In the genomic region with DNA sequence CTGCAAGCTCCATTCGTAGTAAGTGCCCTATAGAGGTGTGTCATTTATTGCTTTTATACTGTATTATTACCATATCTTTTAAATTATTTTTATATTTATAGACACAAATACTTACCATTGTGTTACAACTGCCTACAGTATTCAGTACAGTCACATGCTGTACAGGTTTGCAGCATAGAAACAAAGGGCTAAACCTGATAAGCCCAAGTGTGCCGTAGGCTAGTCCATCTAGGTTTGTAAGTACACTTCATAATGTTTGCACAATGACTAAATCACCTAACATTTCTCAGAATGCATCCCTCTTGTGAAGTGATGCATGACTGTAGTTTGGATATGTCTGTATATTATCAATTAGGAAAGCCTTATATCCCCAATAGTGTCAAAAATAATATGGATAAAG, we compare ENCODE assay signal across 18 cellular contexts.
DNase-seq lines count a peak whose midpoint lies in the region; ATAC-seq and TF ChIP-seq lines count a peak whose summit lies in the region.
"Had no signal": no experiment of that assay in that cellular context is flagged by ENCODE, and none has a peak within 500 bp of the region (broad histone marks: within the 10 kb centered on the region; RNA-seq: fewer than 3 reads in every experiment).

No MANE protein-coding gene starts in this region.

- DNase-seq in DMS53 treated with DMSO at 0.1 percent for 48 hours (lab: John Stamatoyannopoulos, UW; ENCODE audit: unreplicated experiment) (peak; percentile 76), NCI-H2107 (lab: John Stamatoyannopoulos, UW) (peak; percentile 1), PC-3 (peak; percentile 79), left lung (no peak), HuH-7.5 (ENCODE audit: low spot score) (no peak), smooth muscle cell (lab: John Stamatoyannopoulos, UW; ENCODE audit: unreplicated experiment) (no peak), MG63 (no peak)
- DNase-seq: activated CD4-positive, alpha-beta T cell treated with anti-CD3 and anti-CD28 coated beads, Interleukin-2, amount 50 U/mL, for 48 hours; activated effector memory CD4-positive, alpha-beta T cell treated with Interleukin-2 at 50 U/mL for 16 hours; activated naive CD8-positive, alpha-beta T cell treated with anti-CD3 and anti-CD28 coated beads, Interleukin-2, amount 10 ng/mL, durations not matched to agents 7 days and 5 days; CD4-positive, alpha-beta T cell; islet precursor cell; NCI-H2081 treated with DMSO at 0.1 percent for 48 hours; Peyer's patch; substantia nigra had no signal

- POLR2A ChIA-PET in PC-3 (lab: Charles Lee; ENCODE audit: unreplicated experiment): no interaction called here

- H4K20me1 ChIP-seq in PC-3 (ENCODE audit: low read length): no peaks in the 10 kb centered on the region
- H4K20me1 ChIP-seq in smooth muscle cell (ENCODE audit: low read depth): no peaks in the 10 kb centered on the region

- ATAC-seq in PC-3 (peak; percentile 97), left lung (peak; percentile 96)
- ATAC-seq: SK-N-SH treated with all-trans-retinoic acid at 6 μM for 48 hours, WTC11 had no signal

- H3K79me2 ChIP-seq in PC-3 (ENCODE audit: low read length) (no peaks in the 10 kb centered on the region), smooth muscle cell (ENCODE audit: low read depth) (no peaks in the 10 kb centered on the region)

- WGBS in smooth muscle cell (ENCODE audit: low lambda C conversion rate): 89% methylated on average over 2 of the region's 2 CpGs

- H3F3A ChIP-seq in PC-3 (ENCODE audit: low read length, unreplicated experiment): no peaks in the 10 kb centered on the region
- no peaks in the 10 kb centered on the region for H3F3A ChIP-seq in smooth muscle cell (ENCODE audit: low read depth)

- H3K9ac ChIP-seq in PC-3 (ENCODE audit: low read length) (no peak overlapping the region), smooth muscle cell (ENCODE audit: low read depth) (no peak overlapping the region)

- no peaks in the 10 kb centered on the region for H3K9me2 ChIP-seq in PC-3 (replicated peaks; ENCODE audit: low read length)

- H3K9me3 ChIP-seq in PC-3 (ENCODE audit: low read length) (no peaks in the 10 kb centered on the region), left lung (no peaks in the 10 kb centered on the region), smooth muscle cell (replicated peaks; ENCODE audit: low read depth) (no peaks in the 10 kb centered on the region), MG63 (no peaks in the 10 kb centered on the region)
- H3K9me3 ChIP-seq: esophagus muscularis mucosa, Peyer's patch had no signal

- no peak overlapping the region for H3K27ac ChIP-seq in PC-3 (ENCODE audit: low read length)
- no peak overlapping the region for H3K27ac ChIP-seq in left lung
- H3K27ac ChIP-seq in smooth muscle cell (ENCODE audit: low read depth): no peak overlapping the region
- H3K27ac ChIP-seq: esophagus muscularis mucosa, Peyer's patch had no signal

- H3K4me2 ChIP-seq in PC-3 (ENCODE audit: low read length) (no peak overlapping the region), smooth muscle cell (no peak overlapping the region)

- H3K4me1 ChIP-seq in PC-3 (ENCODE audit: insufficient read depth, low read length): peaks cover 8% of the 10 kb centered on the region; the same call in 1 of the 2 replicates
- H3K4me1 ChIP-seq in left lung: no peaks in the 10 kb centered on the region
- no peaks in the 10 kb centered on the region for H3K4me1 ChIP-seq in smooth muscle cell (ENCODE audit: low read depth)
- H3K4me1 ChIP-seq: esophagus muscularis mucosa, Peyer's patch had no signal

- CTCF ChIA-PET in PC-3 (lab: Charles Lee): no interaction called here

- TF ChIP-seq CTCF in PC-3 (conservative IDR thresholded peaks at IDR 0.05; ENCODE audit: low read depth, low read length) (no peak), left lung (IDR thresholded peaks at IDR 0.05) (no peak), smooth muscle cell (IDR thresholded peaks at IDR 0.05; ENCODE audit: borderline replicate concordance, insufficient read depth, poor library complexity, severe bottlenecking) (no peak)

- H3K36me3 ChIP-seq in PC-3 (ENCODE audit: low read depth, low read length) (no peaks in the 10 kb centered on the region), left lung (no peaks in the 10 kb centered on the region), smooth muscle cell (ENCODE audit: low read depth) (no peaks in the 10 kb centered on the region), MG63 (no peaks in the 10 kb centered on the region)
- H3K36me3 ChIP-seq: esophagus muscularis mucosa, Peyer's patch had no signal

- no TSS peak for BruUV-seq in PC-3 (replicated peaks; lab: Mats Ljungman, UMichigan)

- intact Hi-C loops in PC-3 (cut with micrococcal nuclease): loop anchor here (2.0 kb wide), 1 partner anchor 30 kb away; no protein-coding TSS in a partner anchor
- intact Hi-C loops in left lung (cut with DNase I): no loop called here

- H3K4me3 ChIP-seq in PC-3 (ENCODE audit: low read length) (no peak overlapping the region), left lung (no peak overlapping the region), smooth muscle cell (no peak overlapping the region), MG63 (no peak overlapping the region)
- H3K4me3 ChIP-seq: esophagus muscularis mucosa, Peyer's patch had no signal

- no peak overlapping the region for H2AFZ ChIP-seq in PC-3 (ENCODE audit: low read length)
- H2AFZ ChIP-seq in smooth muscle cell (ENCODE audit: low read depth): no peak overlapping the region

- H3K27me3 ChIP-seq in PC-3 (ENCODE audit: low read length) (0 out of 2 replicates have a peak, but pooled peaks cover under 1% of the 10 kb centered on the region), left lung (no peaks in the 10 kb centered on the region), smooth muscle cell (ENCODE audit: low read depth) (no peaks in the 10 kb centered on the region), MG63 (no peaks in the 10 kb centered on the region)
- H3K27me3 ChIP-seq: esophagus muscularis mucosa, Peyer's patch had no signal

Comparison
In these comparisons a context has a peak if more than half of its experiments do, and no peak if none do; other contexts are left out.
1. DNase-seq: peak in DMS53 treated with DMSO at 0.1 percent for 48 hours (single experiment), NCI-H2107 (single experiment) and PC-3 (single experiment); none in left lung (0 of 2), HuH-7.5 (single experiment), smooth muscle cell (single experiment) and MG63 (single experiment).